ENCODE assay signal across 10 cellular contexts in the genomic region with DNA sequence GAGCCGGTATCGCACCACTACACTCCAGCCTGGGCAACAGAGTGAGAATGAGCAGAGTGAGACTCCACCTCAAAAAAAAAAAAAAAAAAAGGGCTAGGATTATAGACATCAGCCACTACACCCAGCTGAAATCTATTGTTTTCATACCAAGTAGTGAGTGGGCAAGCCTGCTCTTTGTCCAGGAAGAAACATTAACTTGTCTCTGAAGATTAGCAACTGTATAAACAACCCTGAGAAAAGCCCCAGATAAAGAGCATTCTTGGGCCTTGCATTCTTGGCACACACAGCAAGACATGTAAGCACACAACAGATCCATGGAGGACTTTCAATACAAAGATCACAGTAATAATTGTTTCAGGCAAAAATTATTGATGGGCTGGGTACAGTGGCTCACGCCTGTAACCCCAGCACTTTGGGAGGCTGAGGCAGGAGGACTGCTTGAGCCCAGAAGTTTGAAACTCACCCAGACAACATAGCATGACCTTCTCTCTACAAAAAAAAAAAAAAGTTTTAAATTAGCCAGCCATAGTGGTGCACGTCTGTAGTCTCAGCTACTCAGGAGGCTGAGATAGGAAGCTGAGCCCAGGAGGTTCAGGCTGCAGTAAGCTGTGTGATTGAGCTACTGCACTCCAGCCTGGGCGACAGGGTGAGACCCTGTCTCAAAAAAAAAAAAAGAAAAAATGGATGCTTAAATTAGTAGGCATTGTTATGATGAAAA. TPM values are rescaled to one million over a fixed set of nuclear protein-coding genes. Genes with fewer than 3 reads are reported as not detected.
DNase-seq lines count a peak whose midpoint lies in the region; ATAC-seq and TF ChIP-seq lines count a peak whose summit lies in the region.
"Had no signal": no experiment of that assay in that cellular context is flagged by ENCODE, and none has a peak within 500 bp of the region (broad histone marks: within the 10 kb centered on the region; RNA-seq: fewer than 3 reads in every experiment).

No MANE protein-coding gene starts in this region.

- H3K27ac ChIP-seq in body of pancreas (peak overlapping the region; percentile 74 to 88 (median 84)), stomach smooth muscle (ENCODE audit: low read length) (peak overlapping the region; percentile 58), mesendoderm (ENCODE audit: low read depth, low read length) (no peak overlapping the region)

- DNase-seq in HFFc6 = peak; percentile 91
- peak; percentile 53 to 82 (median 69) for DNase-seq in body of pancreas
- DNase-seq in kidney glomerular epithelial cell (lab: John Stamatoyannopoulos, UW) = peak; percentile 88
- no peak for DNase-seq in mesendoderm
- no peak for DNase-seq in NCI-H748 treated with DMSO at 0.1 percent for 48 hours (lab: John Stamatoyannopoulos, UW)
- no peak for DNase-seq in activated naive CD4-positive, alpha-beta T cell treated with anti-CD3 and anti-CD28 coated beads for 36 hours
- DNase-seq: activated CD8-positive, alpha-beta memory T cell treated with anti-CD3 and anti-CD28 coated beads, Interleukin-2, amount 50 U/mL, for 4 hours; heart left ventricle had no signal

- no peak overlapping the region for H3K9ac ChIP-seq in stomach smooth muscle (ENCODE audit: low read length in 2 of 2)
- H3K9ac ChIP-seq in mesendoderm (ENCODE audit: low read length) = no peak overlapping the region

- no peak overlapping the region for H2BK120ac ChIP-seq in mesendoderm (ENCODE audit: low read depth, low read length)

- H3K4me1 Mint-ChIP-seq in HFFc6 (ENCODE audit: low read depth) = peaks cover 28% of the 10 kb centered on the region
- peaks cover 16% of the 10 kb centered on the region for H3K4me1 Mint-ChIP-seq in activated naive CD4-positive, alpha-beta T cell treated with anti-CD3 and anti-CD28 coated beads for 36 hours (ENCODE audit: low read depth)

- TF ChIP-seq CTCF in HFFc6 (IDR thresholded peaks at IDR 0.05) (no peak), body of pancreas (IDR thresholded peaks at IDR 0.05) (no peak)

- no peak overlapping the region for H3K4me2 ChIP-seq in mesendoderm (ENCODE audit: low read length)

- H3K18ac ChIP-seq in mesendoderm (ENCODE audit: low read length) = no peak overlapping the region

- H3K27ac Mint-ChIP-seq in HFFc6 = peak overlapping the region; percentile 87
- H3K27ac Mint-ChIP-seq in activated naive CD4-positive, alpha-beta T cell treated with anti-CD3 and anti-CD28 coated beads for 36 hours = no peak overlapping the region

- no peaks in the 10 kb centered on the region for H3K79me1 ChIP-seq in mesendoderm (ENCODE audit: low read length)

- no peak overlapping the region for H2BK15ac ChIP-seq in mesendoderm (replicated peaks; ENCODE audit: low read depth)

- peaks cover 12% of the 10 kb centered on the region for H3K79me2 ChIP-seq in mesendoderm (ENCODE audit: control insufficient read depth, insufficient read depth, low read length)

- CTCF ChIA-PET in activated naive CD4-positive, alpha-beta T cell treated with anti-CD3 and anti-CD28 coated beads for 36 hours (lab: Charles Lee) = interaction anchor here (0.6 kb wide), 1 partner anchor 767 kb away, joined by 7 read pairs; no protein-coding TSS in a partner anchor

- no peak for TF ChIP-seq POLR2A in body of pancreas (IDR thresholded peaks at IDR 0.05)

- no peaks in the 10 kb centered on the region for H3K27me3 ChIP-seq in body of pancreas
- no peaks in the 10 kb centered on the region for H3K27me3 ChIP-seq in stomach smooth muscle (ENCODE audit: control insufficient read depth in 1 of 2, insufficient read depth in 2 of 2, low read length in 2 of 2)
- no peaks in the 10 kb centered on the region for H3K27me3 ChIP-seq in mesendoderm (ENCODE audit: insufficient read depth, low read length, poor library complexity)
- H3K27me3 ChIP-seq: heart left ventricle had no signal

- no peaks in the 10 kb centered on the region for H3K9me3 Mint-ChIP-seq in HFFc6
- H3K9me3 Mint-ChIP-seq in activated naive CD4-positive, alpha-beta T cell treated with anti-CD3 and anti-CD28 coated beads for 36 hours = no peaks in the 10 kb centered on the region

- no peak overlapping the region for H2BK5ac ChIP-seq in mesendoderm (ENCODE audit: low read length)

- no peak overlapping the region for H2AK5ac ChIP-seq in mesendoderm (ENCODE audit: low read length)

- intact Hi-C loops in body of pancreas (cut with DNase I) = no loop called here
- intact Hi-C loops in activated naive CD4-positive, alpha-beta T cell treated with anti-CD3 and anti-CD28 coated beads for 36 hours (cut with micrococcal nuclease) = no loop called here

- peak overlapping the region; percentile 30 for H3K4me3 Mint-ChIP-seq in HFFc6
- no peak overlapping the region for H3K4me3 Mint-ChIP-seq in activated naive CD4-positive, alpha-beta T cell treated with anti-CD3 and anti-CD28 coated beads for 36 hours

- ATAC-seq in body of pancreas = peak; percentile 57
- no peak for ATAC-seq in HG03378 (IDR thresholded peaks at IDR 0.05; ENCODE audit: unreplicated experiment)
- ATAC-seq: heart left ventricle had no signal

- WGBS in body of pancreas, 2 donors = 16 to 18% methylated on average over 5 of the region's 5 CpGs
- WGBS in mesendoderm (ENCODE audit: extremely low coverage, insufficient coverage, low lambda C conversion rate) = no CpG with 5 or more reads among the region's 5 CpGs

- H3K4me1 ChIP-seq in body of pancreas (peaks cover 55% of the 10 kb centered on the region), stomach smooth muscle (ENCODE audit: control insufficient read depth, insufficient read depth, low read length) (peaks cover 22% of the 10 kb centered on the region), mesendoderm (ENCODE audit: control insufficient read depth, low read depth, low read length) (peaks cover 2% of the 10 kb centered on the region)

- no peak overlapping the region for H4K5ac ChIP-seq in mesendoderm (ENCODE audit: low read length)

- no peak overlapping the region for H3K4ac ChIP-seq in mesendoderm (ENCODE audit: low read depth, low read length)

- H3K4me3 ChIP-seq in body of pancreas (no peak overlapping the region), stomach smooth muscle (ENCODE audit: low read length in 2 of 2) (peak overlapping the region in 1 of 2 donors; percentile 8), mesendoderm (ENCODE audit: low read length) (no peak overlapping the region)
- H3K4me3 ChIP-seq: heart left ventricle had no signal

- H3K36me3 Mint-ChIP-seq in HFFc6 (ENCODE audit: low read depth) = peaks cover 10% of the 10 kb centered on the region
- H3K36me3 Mint-ChIP-seq in activated naive CD4-positive, alpha-beta T cell treated with anti-CD3 and anti-CD28 coated beads for 36 hours (ENCODE audit: low read depth) = peaks cover 17% of the 10 kb centered on the region

- H3K23ac ChIP-seq in mesendoderm (ENCODE audit: low read length) = no peak overlapping the region

- H3K36me3 ChIP-seq in body of pancreas (replicated peaks in 1 of 2; ENCODE audit: insufficient read depth in 1 of 2, low read depth in 2 of 2) (no peaks in the 10 kb centered on the region), stomach smooth muscle (ENCODE audit: control insufficient read depth in 2 of 2, insufficient read depth in 2 of 2, low read length in 2 of 2) (no peaks in the 10 kb centered on the region), mesendoderm (ENCODE audit: control insufficient read depth, insufficient read depth, low read length) (no peaks in the 10 kb centered on the region)

- H4K8ac ChIP-seq in mesendoderm (ENCODE audit: low read depth, low read length) = no peak overlapping the region

- H3K9me3 ChIP-seq in body of pancreas (no peaks in the 10 kb centered on the region), stomach smooth muscle (ENCODE audit: control insufficient read depth in 2 of 2, low read length in 2 of 2) (no peaks in the 10 kb centered on the region)
- H3K9me3 ChIP-seq: heart left ventricle had no signal

- peaks cover 2% of the 10 kb centered on the region for H3K27me3 Mint-ChIP-seq in HFFc6 (ENCODE audit: insufficient read depth)
- no peaks in the 10 kb centered on the region for H3K27me3 Mint-ChIP-seq in activated naive CD4-positive, alpha-beta T cell treated with anti-CD3 and anti-CD28 coated beads for 36 hours (ENCODE audit: low read depth)

- H3K56ac ChIP-seq in mesendoderm (ENCODE audit: low read length) = no peak overlapping the region

RNA-seq across cellular contexts. Expression of a gene that starts 4.4 kb away (rescaled TPM):
- total RNA-seq in HFFc6 (2021; fragmentation: NEBNext Ultra II Directional; extraction: Animal tissue kit (Norgen Biotek cat#: 25700)) = 10 to 100 TPM; 20.3 to 27.1 (median 21.8) TPM
- total RNA-seq in body of pancreas = 10 to 100 TPM in 1 of 2 donors, 1 to 10 TPM in 1; 4.6 to 14.3 TPM
- 23.3 TPM for polyA plus RNA-seq in mesendoderm (2013, experiment 1 of 2)
- 24.0 TPM for polyA plus RNA-seq in mesendoderm (2013, experiment 2 of 2)
- total RNA-seq in activated naive CD4-positive, alpha-beta T cell treated with anti-CD3 and anti-CD28 coated beads for 36 hours = 10 to 100 TPM; 15.7 to 18.6 TPM

RNA-seq across cellular contexts. Expression of a gene that starts 4.7 kb away (rescaled TPM):
- 100 to 1,000 TPM; 164 to 197 (median 180) TPM for total RNA-seq in HFFc6 (2021; fragmentation: NEBNext Ultra II Directional; extraction: Animal tissue kit (Norgen Biotek cat#: 25700))
- 10 to 100 TPM; 74.5 to 75.8 TPM for total RNA-seq in body of pancreas
- 470 TPM for polyA plus RNA-seq in mesendoderm (2013, experiment 1 of 2)
- 462 TPM for polyA plus RNA-seq in mesendoderm (2013, experiment 2 of 2)
- total RNA-seq in activated naive CD4-positive, alpha-beta T cell treated with anti-CD3 and anti-CD28 coated beads for 36 hours = 100 to 1,000 TPM; 225 to 231 TPM

RNA-seq across cellular contexts. Expression of a gene that starts 17.2 kb away (rescaled TPM):
- 100 to 1,000 TPM; 117 to 151 (median 127) TPM for total RNA-seq in HFFc6 (2021; fragmentation: NEBNext Ultra II Directional; extraction: Animal tissue kit (Norgen Biotek cat#: 25700))
- 100 to 1,000 TPM; 105 to 143 TPM for total RNA-seq in body of pancreas
- 27.7 TPM for polyA plus RNA-seq in mesendoderm (2013, experiment 1 of 2)
- 27.7 TPM for polyA plus RNA-seq in mesendoderm (2013, experiment 2 of 2)
- total RNA-seq in activated naive CD4-positive, alpha-beta T cell treated with anti-CD3 and anti-CD28 coated beads for 36 hours = 100 to 1,000 TPM; 143 to 159 TPM

RNA-seq across cellular contexts. Expression of a gene that starts 45.9 kb away (rescaled TPM):
- under 1 TPM in 5 of 6 experiments, not detected in 1; 0.19 to 0.68 (median 0.30) TPM for total RNA-seq in HFFc6 (2021; fragmentation: NEBNext Ultra II Directional; extraction: Animal tissue kit (Norgen Biotek cat#: 25700))
- not detected for total RNA-seq in body of pancreas
- 0.10 TPM for polyA plus RNA-seq in mesendoderm (2013, experiment 1 of 2)
- polyA plus RNA-seq in mesendoderm (2013, experiment 2 of 2) = 0.06 TPM
- 1 to 10 TPM; 3.6 to 3.8 TPM for total RNA-seq in activated naive CD4-positive, alpha-beta T cell treated with anti-CD3 and anti-CD28 coated beads for 36 hours

RNA-seq across cellular contexts. Expression of a gene that starts 59.4 kb away (rescaled TPM):
- total RNA-seq in HFFc6 (2021; fragmentation: NEBNext Ultra II Directional; extraction: Animal tissue kit (Norgen Biotek cat#: 25700)) = 100 to 1,000 TPM; 386 to 430 (median 398) TPM
- 100 to 1,000 TPM; 154 to 194 TPM for total RNA-seq in body of pancreas
- polyA plus RNA-seq in mesendoderm (2013, experiment 1 of 2) = 182 TPM
- 181 TPM for polyA plus RNA-seq in mesendoderm (2013, experiment 2 of 2)
- total RNA-seq in activated naive CD4-positive, alpha-beta T cell treated with anti-CD3 and anti-CD28 coated beads for 36 hours = 100 to 1,000 TPM; 793 TPM

Comparison
In these comparisons a context has a peak if more than half of its experiments do, and no peak if none do; other contexts are left out.
1. DNase-seq: peak in HFFc6 (single experiment), body of pancreas (4 of 4) and kidney glomerular epithelial cell (single experiment); none in mesendoderm (single experiment), NCI-H748 treated with DMSO at 0.1 percent for 48 hours (single experiment) and activated naive CD4-positive, alpha-beta T cell treated with anti-CD3 and anti-CD28 coated beads for 36 hours (single experiment).